In genomic region chr1:15260418-15261154, GRCh38 we compare ENCODE assay signal across 13 cellular contexts. TPM values are rescaled to one million over a fixed set of nuclear protein-coding genes. Genes with fewer than 3 reads are reported as not detected.
DNase-seq lines count a peak whose midpoint lies in the region; ATAC-seq, FAIRE-seq and TF ChIP-seq lines count a peak whose summit lies in the region.
"Had no signal": no experiment of that assay in that cellular context is flagged by ENCODE, and none has a peak within 500 bp of the region (broad histone marks: within the 10 kb centered on the region; RNA-seq: fewer than 3 reads in every experiment).

No MANE protein-coding gene starts in this region.

- H3K4me1 ChIP-seq in left ventricle myocardium inferior = peaks cover 35% of the 10 kb centered on the region
- peaks cover 10% of the 10 kb centered on the region for H3K4me1 ChIP-seq in astrocyte (ENCODE audit: insufficient read depth, low read length)
- peaks cover 45% of the 10 kb centered on the region for H3K4me1 ChIP-seq in upper lobe of right lung
- H3K4me1 ChIP-seq in psoas muscle = peaks cover 2% of the 10 kb centered on the region

- no peak overlapping the region for H3K4me3 ChIP-seq in left ventricle myocardium inferior
- no peak overlapping the region for H3K4me3 ChIP-seq in astrocyte (ENCODE audit: insufficient read depth, low read depth, low read length)
- H3K4me3 ChIP-seq in upper lobe of right lung = no peak overlapping the region
- H3K4me3 ChIP-seq in psoas muscle = no peak overlapping the region

- ATAC-seq in Right ventricle myocardium inferior (no peak), upper lobe of right lung (no peak), psoas muscle (no peak), HG03439 (IDR thresholded peaks at IDR 0.05; ENCODE audit: unreplicated experiment) (no peak)

- intact Hi-C loops in left ventricle myocardium inferior (cut with micrococcal nuclease) = no loop called here
- intact Hi-C loops in Right ventricle myocardium inferior (cut with DNase I) = no loop called here
- intact Hi-C loops in upper lobe of right lung (cut with DNase I) = no loop called here
- intact Hi-C loops in psoas muscle (cut with DNase I) = no loop called here

- H3K27me3 Mint-ChIP-seq in astrocyte (ENCODE audit: low read depth, unreplicated experiment) = peaks cover 8% of the 10 kb centered on the region

- H3K27me3 ChIP-seq in left ventricle myocardium inferior (ENCODE audit: low read depth) (no peaks in the 10 kb centered on the region), astrocyte (ENCODE audit: insufficient read depth, low read length) (no peaks in the 10 kb centered on the region), upper lobe of right lung (no peaks in the 10 kb centered on the region), psoas muscle (ENCODE audit: insufficient read depth in 3 of 3, low read length in 2 of 3) (peaks cover 0 to 9% (median 2%) of the 10 kb centered on the region in 3 donors)

- H3K27ac Mint-ChIP-seq in astrocyte (ENCODE audit: unreplicated experiment) = no peak overlapping the region

- H3K79me2 ChIP-seq in astrocyte (ENCODE audit: insufficient read depth, low read length) = no peaks in the 10 kb centered on the region

- FAIRE-seq in astrocyte (lab: Jason Lieb, UNC) = no peak

- no peak for TF ChIP-seq CTCF in left ventricle myocardium inferior (IDR thresholded peaks at IDR 0.05; ENCODE audit: borderline replicate concordance)
- no peak for TF ChIP-seq CTCF in astrocyte (IDR thresholded peaks at IDR 0.05; ENCODE audit: insufficient read depth, low read depth, low read length)
- no peak for TF ChIP-seq CTCF in upper lobe of right lung (IDR thresholded peaks at IDR 0.05)
- TF ChIP-seq CTCF in psoas muscle (IDR thresholded peaks at IDR 0.05) = no peak

- H3K9ac ChIP-seq in astrocyte (ENCODE audit: low read length) = no peak overlapping the region

- H3K9me3 ChIP-seq in left ventricle myocardium inferior (replicated peaks) (peaks cover 7% of the 10 kb centered on the region), astrocyte (ENCODE audit: insufficient read depth, low read depth, low read length) (peaks cover 2% of the 10 kb centered on the region), upper lobe of right lung (no peaks in the 10 kb centered on the region), psoas muscle (no peaks in the 10 kb centered on the region)
- H3K9me3 ChIP-seq: neutrophil had no signal

- no peak overlapping the region for H3K4me3 Mint-ChIP-seq in astrocyte (ENCODE audit: unreplicated experiment)

- peak overlapping the region; percentile 13 for H3K4me2 ChIP-seq in astrocyte (ENCODE audit: low read length)

- H3K9me3 Mint-ChIP-seq in astrocyte (ENCODE audit: unreplicated experiment) = peaks cover 3% of the 10 kb centered on the region

- peaks cover 3% of the 10 kb centered on the region for H3K4me1 Mint-ChIP-seq in astrocyte (ENCODE audit: low read depth, unreplicated experiment)

- no peaks in the 10 kb centered on the region for H4K20me1 ChIP-seq in astrocyte (ENCODE audit: insufficient read depth, low read length)

- H3K36me3 Mint-ChIP-seq in astrocyte (ENCODE audit: low read depth, unreplicated experiment) = peaks cover 3% of the 10 kb centered on the region

- H3K27ac ChIP-seq in left ventricle myocardium inferior (replicated peaks) (peak overlapping the region; percentile 44), astrocyte (ENCODE audit: low read depth, low read length) (no peak overlapping the region), upper lobe of right lung (peak overlapping the region; percentile 70), psoas muscle (no peak overlapping the region)
- H3K27ac ChIP-seq: C4-2B, neutrophil had no signal

- peak overlapping the region; percentile 18 for H2AFZ ChIP-seq in astrocyte (ENCODE audit: low read depth, low read length)

- no peaks in the 10 kb centered on the region for H3K36me3 ChIP-seq in left ventricle myocardium inferior
- no peaks in the 10 kb centered on the region for H3K36me3 ChIP-seq in astrocyte (ENCODE audit: insufficient read depth, low read length)
- H3K36me3 ChIP-seq in upper lobe of right lung = no peaks in the 10 kb centered on the region
- no peaks in the 10 kb centered on the region for H3K36me3 ChIP-seq in psoas muscle (ENCODE audit: insufficient read depth in 1 of 2, low read depth in 1 of 2)
- H3K36me3 ChIP-seq: heart left ventricle, neutrophil had no signal

- DNase-seq in left ventricle myocardium inferior = no peak
- no peak for DNase-seq in Right ventricle myocardium inferior (ENCODE audit: missing footprints)
- DNase-seq in astrocyte (ENCODE audit: low read depth) = peak; percentile 63
- peak; percentile 20 for DNase-seq in kidney tubule cell (ENCODE audit: low spot score)
- DNase-seq in upper lobe of right lung = peak; percentile 35
- no peak for DNase-seq in psoas muscle
- DNase-seq in COR-L47 (lab: John Stamatoyannopoulos, UW) = no peak
- DNase-seq: NCI-H1092 treated with DMSO at 0.1 percent for 48 hours had no signal

- 48 to 64% (median 49%) methylated on average over 12 of the region's 12 CpGs for WGBS in psoas muscle, 3 donors

RNA-seq across cellular contexts. Expression of gene FHAD1, which starts 13.6 kb away (rescaled TPM):
- total RNA-seq in left ventricle myocardium inferior = not detected
- not detected for total RNA-seq in Right ventricle myocardium inferior
- 0.25 TPM in 1 of 2 replicates, not detected in the other for total RNA-seq in astrocyte
- 2.4 TPM for total RNA-seq in upper lobe of right lung
- total RNA-seq in psoas muscle = under 1 TPM in 2 of 4 donors, not detected in 2; 0.06 to 0.24 TPM
- polyA plus RNA-seq in psoas muscle = under 1 TPM in 1 of 3 donors, not detected in 2; 0.03 TPM
- total RNA-seq: T-helper 1 cell treated with Interleukin-12 subunit alpha and Interleukin-12 subunit beta and Interleukin-4 antibody, amounts not matched to agents 30 ng/mL and 1 ng/mL, for 36 hours had no signal

Comparison
In these comparisons a context has a peak if more than half of its experiments do, and no peak if none do; other contexts are left out.
1. DNase-seq: peak in astrocyte (single experiment), kidney tubule cell (single experiment) and upper lobe of right lung (single experiment); none in left ventricle myocardium inferior (single experiment), Right ventricle myocardium inferior (single experiment), psoas muscle (0 of 2) and COR-L47 (single experiment).
2. H3K27ac ChIP-seq: peak in left ventricle myocardium inferior (single experiment) and upper lobe of right lung (single experiment); none in astrocyte (single experiment) and psoas muscle (single experiment).